15 cellular contexts compared by ENCODE assay signal in the genomic region with DNA sequence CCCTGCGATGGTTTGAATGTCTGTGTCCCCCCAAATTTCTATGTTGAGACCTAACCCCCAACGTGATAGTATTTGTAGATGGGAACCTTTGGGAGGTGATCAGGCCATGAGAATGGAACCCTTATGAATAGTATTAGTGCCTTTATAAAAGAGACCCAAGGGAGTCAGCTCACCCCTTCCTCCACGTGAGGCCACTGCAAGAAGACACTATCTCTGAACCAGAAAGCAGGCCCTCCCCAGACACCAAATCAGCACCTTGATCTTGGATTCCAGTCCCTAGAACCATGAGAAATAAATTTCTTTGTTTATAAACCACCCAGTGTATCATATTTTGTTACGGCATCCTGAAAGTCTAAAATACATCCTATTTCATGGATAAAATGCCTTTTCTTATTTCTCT.
A peak's percentile ranks its signal among the peaks of the same experiment; 100 is the strongest.
DNase-seq lines count a peak whose midpoint lies in the region; ATAC-seq and TF ChIP-seq lines count a peak whose summit lies in the region.
"Had no signal": no experiment of that assay in that cellular context is flagged by ENCODE, and none has a peak within 500 bp of the region (broad histone marks: within the 10 kb centered on the region; RNA-seq: fewer than 3 reads in every experiment).

No MANE protein-coding gene starts in this region.

- H3F3A ChIP-seq in SU-DHL-6 (ENCODE audit: insufficient read depth), result peaks cover 82% of the 10 kb centered on the region

- peak overlapping the region; percentile 69 for H3K9ac ChIP-seq in SU-DHL-6 (ENCODE audit: low read length)
- H3K9ac ChIP-seq: GM23248 had no signal

- no peaks in the 10 kb centered on the region for H3K9me2 ChIP-seq in SU-DHL-6 (replicated peaks; ENCODE audit: insufficient read depth, low read length)

- peaks cover 2% of the 10 kb centered on the region for H3K36me3 Mint-ChIP-seq in IgD-negative memory B cell
- H3K36me3 Mint-ChIP-seq: CD14-positive monocyte had no signal

- DNase-seq in caudate nucleus (lab: John Stamatoyannopoulos, UW), result no peak
- no peak for DNase-seq in NOMO-1 (lab: John Stamatoyannopoulos, UW; ENCODE audit: unreplicated experiment in 2 of 2)
- no peak for DNase-seq in effector CD4-positive, alpha-beta T cell
- DNase-seq: activated naive CD4-positive, alpha-beta T cell treated with Interleukin-2 at 50 U/mL for 16 hours; central memory CD4-positive, alpha-beta T cell; GM23248; midbrain; NCI-H1105 had no signal

- no peaks in the 10 kb centered on the region for H3K9me3 Mint-ChIP-seq in IgD-negative memory B cell

- H3K27ac ChIP-seq in SU-DHL-6 (ENCODE audit: low read depth, low read length), result peak overlapping the region; percentile 99
- peak overlapping the region; percentile 77 for H3K27ac ChIP-seq in caudate nucleus (ENCODE audit: low read depth, low read length)
- peak overlapping the region in 11 of 21 experiments; percentile 15 to 96 (median 88) for H3K27ac ChIP-seq in skin epidermis
- H3K27ac ChIP-seq: epithelial cell of prostate, GM23248 had no signal

- H3K79me2 ChIP-seq in SU-DHL-6 (ENCODE audit: insufficient read depth, low read length), result no peaks in the 10 kb centered on the region

- TF ChIP-seq CTCF in SU-DHL-6 (IDR thresholded peaks at IDR 0.05; ENCODE audit: insufficient read depth, low read length, poor library complexity, severe bottlenecking), result no peak

- H2AFZ ChIP-seq in SU-DHL-6 (ENCODE audit: low read depth, low read length, severe bottlenecking), result no peak overlapping the region
- H2AFZ ChIP-seq: GM23248 had no signal

- H4K20me1 ChIP-seq in SU-DHL-6 (ENCODE audit: low read depth, low read length), result no peaks in the 10 kb centered on the region

- H3K36me3 ChIP-seq in SU-DHL-6 (ENCODE audit: low read length), result no peaks in the 10 kb centered on the region

- peaks cover 24 to 32% (median 32%) of the 10 kb centered on the region in 3 donors for H3K4me1 Mint-ChIP-seq in IgD-negative memory B cell

- no peaks in the 10 kb centered on the region for H3K27me3 ChIP-seq in SU-DHL-6 (ENCODE audit: low read length)

- H3K27ac Mint-ChIP-seq in IgD-negative memory B cell, result peak overlapping the region; percentile 78 to 99 (median 97)

- no peaks in the 10 kb centered on the region for H3K27me3 Mint-ChIP-seq in IgD-negative memory B cell

- ATAC-seq in HG03280 (IDR thresholded peaks at IDR 0.05; ENCODE audit: unreplicated experiment), result no peak
- ATAC-seq: activated CD4-positive, CD25-positive, alpha-beta regulatory T cell treated with anti-CD3 and anti-CD28 coated beads, Interleukin-2, amount 50 U/mL, for 24 hours had no signal

- no peak overlapping the region for H3K4me3 ChIP-seq in SU-DHL-6 (ENCODE audit: insufficient read depth, low read length, poor library complexity, severe bottlenecking)
- H3K4me3 ChIP-seq in skin epidermis, result no peak overlapping the region
- H3K4me3 ChIP-seq: GM23248 had no signal

- peak overlapping the region in 2 of 4 donors; percentile 45 to 84 for H3K4me3 Mint-ChIP-seq in IgD-negative memory B cell
- H3K4me3 Mint-ChIP-seq: CD14-positive monocyte had no signal

- H3K9me3 ChIP-seq in SU-DHL-6 (ENCODE audit: insufficient read depth, low read length), result no peaks in the 10 kb centered on the region

- H3K4me2 ChIP-seq in SU-DHL-6 (ENCODE audit: low read depth, low read length, poor library complexity, severe bottlenecking), result peak overlapping the region; percentile 72
